ENCODE assay signal across 8 cellular contexts in genomic region chr7:151058766-151059361, GRCh38. TPM values are rescaled to one million over a fixed set of nuclear protein-coding genes. Genes with fewer than 3 reads are reported as not detected.
DNase-seq lines count a peak whose midpoint lies in the region; ATAC-seq and TF ChIP-seq lines count a peak whose summit lies in the region.

No MANE protein-coding gene starts in this region.

- H3K4me1 ChIP-seq in IMR-90 (ENCODE audit: control insufficient read depth, insufficient read depth, low read length) (peaks cover 43% of the 10 kb centered on the region), iPS-20b (ENCODE audit: insufficient read depth, low read length) (peaks cover 28% of the 10 kb centered on the region), smooth muscle cell (ENCODE audit: low read depth) (peaks cover 36% of the 10 kb centered on the region)

- H2BK5ac ChIP-seq in IMR-90 (ENCODE audit: low read depth, low read length, poor library complexity, severe bottlenecking), result peak overlapping the region; percentile 94

- ATAC-seq in IMR-90 (ENCODE audit: low read depth) (no peak), HG03354 (IDR thresholded peaks at IDR 0.05; ENCODE audit: poor library complexity, severe bottlenecking, unreplicated experiment) (no peak), GM21528 (IDR thresholded peaks at IDR 0.05; ENCODE audit: low FRiP score, unreplicated experiment) (no peak)
- ATAC-seq in activated naive CD8-positive, alpha-beta T cell treated with anti-CD3 and anti-CD28 coated beads, Interleukin-2, amount 10 ng/mL, durations not matched to agents 7 days and 5 days (ENCODE audit: low read depth), result no peak

- H3K14ac ChIP-seq in IMR-90 (replicated peaks; ENCODE audit: low read depth, low read length), result peak overlapping the region; percentile 97

- H3K27ac Mint-ChIP-seq in Calu3 (ENCODE audit: unreplicated experiment), result peak overlapping the region; percentile 67
- H3K27ac Mint-ChIP-seq in activated naive CD8-positive, alpha-beta T cell treated with anti-CD3 and anti-CD28 coated beads, Interleukin-2, amount 10 ng/mL, durations not matched to agents 7 days and 5 days, result peak overlapping the region; percentile 93

- peaks cover 10% of the 10 kb centered on the region for H3F3A ChIP-seq in smooth muscle cell (ENCODE audit: low read depth)

- 50% methylated on average over 1 of the region's 18 CpGs; no CpG with 5 or more reads in 1 of the 2 experiments for WGBS in IMR-90 (ENCODE audit: extremely low coverage in 2 of 2, insufficient read length in 1 of 2), 2 experiments
- 8% methylated on average over 18 of the region's 18 CpGs for WGBS in smooth muscle cell (ENCODE audit: low lambda C conversion rate)

- H3K27me3 ChIP-seq in IMR-90 (ENCODE audit: control insufficient read depth, insufficient read depth, low read length) (no peaks in the 10 kb centered on the region), iPS-20b (ENCODE audit: insufficient read depth, low read length) (peaks cover 37% of the 10 kb centered on the region), smooth muscle cell (ENCODE audit: low read depth) (no peaks in the 10 kb centered on the region)

- H3K4me2 ChIP-seq in IMR-90 (ENCODE audit: low read depth, low read length) (peak overlapping the region; percentile 80), smooth muscle cell (peak overlapping the region; percentile 94)

- H3K9me3 ChIP-seq in IMR-90 (ENCODE audit: control insufficient read depth, insufficient read depth, low read length), result no peaks in the 10 kb centered on the region
- no peaks in the 10 kb centered on the region for H3K9me3 ChIP-seq in iPS-20b (ENCODE audit: insufficient read depth, low read depth, low read length)
- H3K9me3 ChIP-seq in smooth muscle cell (replicated peaks; ENCODE audit: low read depth), result no peaks in the 10 kb centered on the region

- H3K36me3 ChIP-seq in IMR-90 (ENCODE audit: control insufficient read depth, insufficient read depth, low read length), result no peaks in the 10 kb centered on the region; the same call in 1 of the 2 replicates
- no peaks in the 10 kb centered on the region for H3K36me3 ChIP-seq in iPS-20b (ENCODE audit: insufficient read depth, low read depth, low read length)
- H3K36me3 ChIP-seq in smooth muscle cell (ENCODE audit: low read depth), result no peaks in the 10 kb centered on the region

- peaks cover 72% of the 10 kb centered on the region for H3K36me3 Mint-ChIP-seq in Calu3 (ENCODE audit: insufficient read depth, unreplicated experiment)
- H3K36me3 Mint-ChIP-seq in activated naive CD8-positive, alpha-beta T cell treated with anti-CD3 and anti-CD28 coated beads, Interleukin-2, amount 10 ng/mL, durations not matched to agents 7 days and 5 days, result peaks cover 5% of the 10 kb centered on the region

- H3K27ac ChIP-seq in IMR-90 (ENCODE audit: insufficient read depth, low read length), result peak overlapping the region; percentile 91
- H3K27ac ChIP-seq in iPS-20b (ENCODE audit: low read length), result no peak overlapping the region
- peak overlapping the region; percentile 95 for H3K27ac ChIP-seq in smooth muscle cell (ENCODE audit: low read depth)

- intact Hi-C loops in Calu3 (cut with micrococcal nuclease; ENCODE audit: unreplicated experiment), result loop anchor here (1.0 kb wide), 1 partner anchor 31 kb away; the partner anchor contains the start of gene ABCB8
- intact Hi-C loops in IMR-90 (cut with micrococcal nuclease), result loop anchor here (1.0 to 2.0 kb wide), 2 partner anchors 9 to 22 kb away; partner anchors contain the start of gene FASTK

- no peaks in the 10 kb centered on the region for H3K9me3 Mint-ChIP-seq in Calu3 (ENCODE audit: low read depth, unreplicated experiment)
- H3K9me3 Mint-ChIP-seq in activated naive CD8-positive, alpha-beta T cell treated with anti-CD3 and anti-CD28 coated beads, Interleukin-2, amount 10 ng/mL, durations not matched to agents 7 days and 5 days, result no peaks in the 10 kb centered on the region

- peaks cover 18% of the 10 kb centered on the region for H3K79me2 ChIP-seq in smooth muscle cell (ENCODE audit: low read depth)

- H2BK120ac ChIP-seq in IMR-90 (ENCODE audit: low read depth, low read length), result peak overlapping the region; percentile 84

- TF ChIP-seq CTCF in Calu3 (IDR thresholded peaks at IDR 0.05; ENCODE audit: unreplicated experiment) (no peak), IMR-90 (conservative IDR thresholded peaks at IDR 0.05; ENCODE audit: low read depth, low read length) (no peak), smooth muscle cell (IDR thresholded peaks at IDR 0.05; ENCODE audit: borderline replicate concordance, insufficient read depth, poor library complexity, severe bottlenecking) (no peak)

- no peak for TF ChIP-seq POLR2A in IMR-90 (IDR thresholded peaks at IDR 0.05; ENCODE audit: low read depth, low read length)

- H3K4me1 Mint-ChIP-seq in Calu3 (ENCODE audit: low read depth, unreplicated experiment), result peaks cover 33% of the 10 kb centered on the region
- H3K4me1 Mint-ChIP-seq in activated naive CD8-positive, alpha-beta T cell treated with anti-CD3 and anti-CD28 coated beads, Interleukin-2, amount 10 ng/mL, durations not matched to agents 7 days and 5 days, result peaks cover 28% of the 10 kb centered on the region

- CTCF ChIA-PET in Calu3 (lab: Charles Lee) (interaction anchor here (1.2 to 2.0 kb wide), 2 partner anchors 8 to 31 kb away, joined by 3 to 13 read pairs; partner anchors contain the start of gene ABCB8), IMR-90 (lab: Yijun Ruan, JAX) (no interaction called here)

- H3K4me3 ChIP-seq in IMR-90 (ENCODE audit: insufficient read depth, low read depth, low read length) (peak overlapping the region; percentile 52), iPS-20b (ENCODE audit: low read length) (peak overlapping the region; percentile 94), smooth muscle cell (peak overlapping the region; percentile 74)

- peak overlapping the region; percentile 94 for H3K4me3 Mint-ChIP-seq in Calu3 (ENCODE audit: low read depth, unreplicated experiment)
- H3K4me3 Mint-ChIP-seq in activated naive CD8-positive, alpha-beta T cell treated with anti-CD3 and anti-CD28 coated beads, Interleukin-2, amount 10 ng/mL, durations not matched to agents 7 days and 5 days, result peak overlapping the region; percentile 98

- H3K56ac ChIP-seq in IMR-90 (ENCODE audit: extremely low read depth, insufficient read depth, low read length), result peak overlapping the region; percentile 95

- H3K79me1 ChIP-seq in IMR-90 (ENCODE audit: low read depth in 1 of 2, low read length in 2 of 2), result peaks cover 20 to 60% of the 10 kb centered on the region in 2 experiments

- in situ Hi-C loops in IMR-90 (cut with MboI; ENCODE audit: low sequenced_read_pairs), result no loop called here

- peak overlapping the region; percentile 18 for H2BK20ac ChIP-seq in IMR-90 (ENCODE audit: low read depth, low read length)

- peak overlapping the region; percentile 95 for H2AFZ ChIP-seq in IMR-90 (replicated peaks; ENCODE audit: low read length, poor library complexity)
- no peak overlapping the region for H2AFZ ChIP-seq in smooth muscle cell (ENCODE audit: low read depth)

- TF ChIP-seq RAD21 in IMR-90 (IDR thresholded peaks at IDR 0.05; ENCODE audit: low read length), result no peak

- peak overlapping the region; percentile 95 for H2AK9ac ChIP-seq in IMR-90 (replicated peaks; ENCODE audit: low read depth, low read length, poor library complexity)

- dilution Hi-C loops in IMR-90 (cut with HindIII; ENCODE audit: low sequenced_read_pairs, unreplicated experiment), result no loop called here

- peaks cover 12% of the 10 kb centered on the region; the same call in 1 of the 2 replicates for H3K9me1 ChIP-seq in IMR-90 (ENCODE audit: insufficient read depth, low read length)

- peak overlapping the region; percentile 98 for H4K91ac ChIP-seq in IMR-90 (ENCODE audit: insufficient read depth, low read depth, low read length)

- H3K9ac ChIP-seq in IMR-90 (ENCODE audit: low read depth, low read length), result peak overlapping the region; percentile 82
- peak overlapping the region; percentile 46; the same call in 1 of the 2 replicates for H3K9ac ChIP-seq in iPS-20b (ENCODE audit: low read depth, low read length)
- peak overlapping the region; percentile 72 for H3K9ac ChIP-seq in smooth muscle cell (ENCODE audit: low read depth)

- peak overlapping the region; percentile 69; the same call in 2 of the 3 replicates for H2BK15ac ChIP-seq in IMR-90 (ENCODE audit: low read depth, low read length)

- H4K20me1 ChIP-seq in IMR-90 (ENCODE audit: insufficient read depth, low read length), result peaks cover 25% of the 10 kb centered on the region
- H4K20me1 ChIP-seq in smooth muscle cell (ENCODE audit: low read depth), result peaks cover 36% of the 10 kb centered on the region

- peak overlapping the region; percentile 95 for H2AK5ac ChIP-seq in IMR-90 (ENCODE audit: low read depth, low read length)

- peak overlapping the region; percentile 80 for H3K18ac ChIP-seq in IMR-90 (ENCODE audit: low read depth, low read length)

- H3K27me3 Mint-ChIP-seq in Calu3 (ENCODE audit: unreplicated experiment), result no peaks in the 10 kb centered on the region
- no peaks in the 10 kb centered on the region for H3K27me3 Mint-ChIP-seq in activated naive CD8-positive, alpha-beta T cell treated with anti-CD3 and anti-CD28 coated beads, Interleukin-2, amount 10 ng/mL, durations not matched to agents 7 days and 5 days

- H4K8ac ChIP-seq in IMR-90 (ENCODE audit: low read depth in 2 of 2, low read length in 2 of 2), result peak overlapping the region; percentile 94 to 100

- H3K4ac ChIP-seq in IMR-90 (ENCODE audit: low read depth, low read length), result peak overlapping the region; percentile 97

- H4K5ac ChIP-seq in IMR-90 (ENCODE audit: low read depth, low read length), result peak overlapping the region; percentile 80

- no peak for DNase-seq in Calu3
- DNase-seq in IMR-90, result no peak
- DNase-seq in activated naive CD8-positive, alpha-beta T cell treated with anti-CD3 and anti-CD28 coated beads, Interleukin-2, amount 10 ng/mL, durations not matched to agents 7 days and 5 days, result no peak
- no peak for DNase-seq in smooth muscle cell (lab: John Stamatoyannopoulos, UW; ENCODE audit: unreplicated experiment)
- no peak for DNase-seq in ureter (ENCODE audit: low spot score)

- BruUV-seq in Calu3 (replicated peaks; lab: Mats Ljungman, UMichigan) (no TSS peak), IMR-90 (replicated peaks; lab: Mats Ljungman, UMichigan) (no TSS peak)

- POLR2A ChIA-PET in IMR-90 (lab: Charles Lee; ENCODE audit: unreplicated experiment), result interaction anchor here (0.6 kb wide), 1 partner anchor 50 kb away, joined by 6 read pairs; no protein-coding TSS in a partner anchor
- POLR2A ChIA-PET in activated naive CD8-positive, alpha-beta T cell treated with anti-CD3 and anti-CD28 coated beads, Interleukin-2, amount 10 ng/mL, durations not matched to agents 7 days and 5 days (lab: Charles Lee), result interaction anchor here (0.7 to 4.1 kb wide), 6 partner anchors 9 to 48 kb away, joined by 4 to 32 read pairs (median 6); partner anchors contain the start of genes ABCB8, FASTK and TMUB1

- H3K23ac ChIP-seq in IMR-90 (ENCODE audit: low read depth, low read length), result peak overlapping the region; percentile 91

RNA-seq across cellular contexts. Expression of gene SLC4A2, which starts 0.5 kb away (rescaled TPM):
- 194 and 209 TPM in 2 replicates for total RNA-seq in Calu3 (2022)
- total RNA-seq in IMR-90 (2012; rRNA removed), result 25.3 and 29.6 TPM in 2 replicates
- polyA plus RNA-seq in IMR-90 (2012; rRNA removed), result 91.0 and 112 TPM in 2 replicates
- 70.2 and 89.3 TPM in 2 replicates for polyA plus RNA-seq in IMR-90 (2012; cell fraction: cytosol; rRNA removed)
- polyA plus RNA-seq in IMR-90 (2012; cell fraction: nucleus; rRNA removed; ENCODE audit: low replicate concordance), result 205 and 510 TPM in 2 replicates
- total RNA-seq in activated naive CD8-positive, alpha-beta T cell treated with anti-CD3 and anti-CD28 coated beads, Interleukin-2, amount 10 ng/mL, durations not matched to agents 7 days and 5 days, result 10 to 100 TPM; 86.8 to 89.9 TPM
- total RNA-seq in smooth muscle cell, result 42.3 and 89.3 TPM in 2 replicates
- 96.4 and 104 TPM in 2 replicates for polyA plus RNA-seq in smooth muscle cell
- 74.2 TPM for total RNA-seq in ureter

RNA-seq across cellular contexts. Expression of gene CDK5, which starts 1.2 kb away (rescaled TPM):
- total RNA-seq in Calu3 (2022) (23.5 and 24.6 TPM in 2 replicates), IMR-90 (2012; rRNA removed) (22.4 and 24.7 TPM in 2 replicates), smooth muscle cell (18.6 and 22.1 TPM in 2 replicates), ureter (5.5 TPM)
- polyA plus RNA-seq in IMR-90 (2012; rRNA removed) (34.8 and 45.6 TPM in 2 replicates), smooth muscle cell (36.4 and 50.1 TPM in 2 replicates)
- 29.1 and 41.6 TPM in 2 replicates for polyA plus RNA-seq in IMR-90 (2012; cell fraction: cytosol; rRNA removed)
- 16.0 and 19.1 TPM in 2 replicates for polyA plus RNA-seq in IMR-90 (2012; cell fraction: nucleus; rRNA removed; ENCODE audit: low replicate concordance)
- total RNA-seq in activated naive CD8-positive, alpha-beta T cell treated with anti-CD3 and anti-CD28 coated beads, Interleukin-2, amount 10 ng/mL, durations not matched to agents 7 days and 5 days, result 10 to 100 TPM; 15.3 to 15.9 TPM

RNA-seq across cellular contexts. Expression of gene ASIC3, which starts 10.5 kb away (rescaled TPM):
- total RNA-seq in Calu3 (2022), result 11.7 and 13.6 TPM in 2 replicates
- not detected in 2 replicates for total RNA-seq in IMR-90 (2012; rRNA removed)
- polyA plus RNA-seq in IMR-90 (2012; rRNA removed), result 0.70 and 0.74 TPM in 2 replicates
- polyA plus RNA-seq in IMR-90 (2012; cell fraction: cytosol; rRNA removed), result 0.21 and 0.38 TPM in 2 replicates
- polyA plus RNA-seq in IMR-90 (2012; cell fraction: nucleus; rRNA removed; ENCODE audit: low replicate concordance), result 4.8 and 9.1 TPM in 2 replicates
- 1 to 10 TPM; 4.7 to 6.0 TPM for total RNA-seq in activated naive CD8-positive, alpha-beta T cell treated with anti-CD3 and anti-CD28 coated beads, Interleukin-2, amount 10 ng/mL, durations not matched to agents 7 days and 5 days
- total RNA-seq in smooth muscle cell, result 2.2 and 2.3 TPM in 2 replicates
- 2.0 and 4.7 TPM in 2 replicates for polyA plus RNA-seq in smooth muscle cell
- total RNA-seq in ureter, result 0.34 TPM

RNA-seq across cellular contexts. Expression of gene FASTK, which starts 21.7 kb away (rescaled TPM):
- 113 and 121 TPM in 2 replicates for total RNA-seq in Calu3 (2022)
- 41.9 and 53.8 TPM in 2 replicates for total RNA-seq in IMR-90 (2012; rRNA removed)
- polyA plus RNA-seq in IMR-90 (2012; rRNA removed), result 115 and 127 TPM in 2 replicates
- 99.0 and 130 TPM in 2 replicates for polyA plus RNA-seq in IMR-90 (2012; cell fraction: cytosol; rRNA removed)
- 430 and 1,164 TPM in 2 replicates for polyA plus RNA-seq in IMR-90 (2012; cell fraction: nucleus; rRNA removed; ENCODE audit: low replicate concordance)
- 100 to 1,000 TPM in 1 of 2 experiments, 10 to 100 TPM in 1; 96.5 to 100 TPM for total RNA-seq in activated naive CD8-positive, alpha-beta T cell treated with anti-CD3 and anti-CD28 coated beads, Interleukin-2, amount 10 ng/mL, durations not matched to agents 7 days and 5 days
- 92.0 and 100 TPM in 2 replicates for total RNA-seq in smooth muscle cell
- polyA plus RNA-seq in smooth muscle cell, result 177 and 188 TPM in 2 replicates
- total RNA-seq in ureter, result 91.7 TPM

RNA-seq across cellular contexts. Expression of gene TMUB1, which starts 24.4 kb away (rescaled TPM):
- total RNA-seq in Calu3 (2022) (49.9 and 51.2 TPM in 2 replicates), IMR-90 (2012; rRNA removed) (6.8 and 7.8 TPM in 2 replicates), smooth muscle cell (30.3 and 35.9 TPM in 2 replicates), ureter (24.9 TPM)
- polyA plus RNA-seq in IMR-90 (2012; rRNA removed) (29.8 and 38.3 TPM in 2 replicates), smooth muscle cell (69.8 and 70.4 TPM in 2 replicates)
- 24.3 and 48.1 TPM in 2 replicates for polyA plus RNA-seq in IMR-90 (2012; cell fraction: cytosol; rRNA removed)
- polyA plus RNA-seq in IMR-90 (2012; cell fraction: nucleus; rRNA removed; ENCODE audit: low replicate concordance), result 34.7 and 60.3 TPM in 2 replicates
- total RNA-seq in activated naive CD8-positive, alpha-beta T cell treated with anti-CD3 and anti-CD28 coated beads, Interleukin-2, amount 10 ng/mL, durations not matched to agents 7 days and 5 days, result 10 to 100 TPM; 75.7 to 78.3 TPM
